Comparison of ENCODE assay signal across 1 cellular context in the genomic region with DNA sequence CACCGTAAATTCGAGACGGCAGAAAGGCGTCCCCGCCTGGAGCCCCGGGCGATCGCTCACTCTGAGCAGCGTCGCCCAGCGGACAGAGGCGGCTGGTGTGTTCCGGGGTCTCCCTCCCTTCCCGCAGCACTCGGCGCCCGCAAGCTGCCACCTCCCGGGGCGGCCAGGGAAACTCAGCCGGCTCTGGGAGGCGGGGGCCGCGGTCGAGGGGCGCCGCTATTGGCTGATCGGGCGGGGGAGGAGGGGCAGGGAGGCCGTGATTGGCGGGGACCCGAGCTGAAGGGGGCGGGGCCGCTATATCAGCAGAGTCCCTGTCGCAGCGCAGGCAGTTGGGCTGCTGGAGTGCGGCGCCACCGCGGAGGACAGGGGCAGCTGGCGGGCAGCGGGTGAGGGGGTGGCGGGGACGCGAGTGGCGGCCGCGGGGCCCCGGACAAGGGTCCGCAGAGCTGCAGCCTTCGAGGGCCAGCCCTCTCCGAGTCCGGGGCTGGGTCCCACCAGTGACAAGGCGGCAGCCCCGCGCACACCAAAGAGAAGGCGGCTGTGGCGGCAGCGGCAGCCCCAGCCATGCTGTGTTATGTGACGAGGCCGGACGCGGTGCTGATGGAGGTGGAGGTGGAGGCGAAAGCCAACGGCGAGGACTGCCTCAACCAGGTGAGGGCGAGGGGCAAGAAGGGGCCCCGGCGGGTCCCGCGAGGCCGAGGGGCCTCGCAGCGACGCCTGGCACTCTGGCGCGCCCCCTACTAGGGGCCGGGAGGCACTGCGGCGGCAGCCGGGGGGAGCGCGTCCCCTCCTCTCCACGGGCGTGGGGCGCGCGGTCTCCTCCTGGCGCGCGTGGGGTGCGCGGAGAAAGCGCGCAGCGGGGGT.
TF ChIP-seq lines count a peak whose summit lies in the region.

Gene MYLIP, plus strand, starts transcription at position 328 of the 864 bp plus-strand sequence. Its CDS starts 237 bp downstream, at position 565.

TF ChIP-seq in HepG2, 621 proteins besides CTCF, POLR2A, EP300 and RAD21 (continued from another document and continues in another):
- TF ChIP-seq WIZ (CRISPR knock-in tag; IDR thresholded peaks at IDR 0.05) (peak; percentile 76), SMAD3 (CRISPR knock-in tag; IDR thresholded peaks at IDR 0.05) (0 out of 2 replicates have a peak, but pooled peaks have one; percentile 75), ARNTL (CRISPR knock-in tag; IDR thresholded peaks at IDR 0.05) (peak; percentile 49; the same call in 1 of the 2 replicates), ZBTB10 (CRISPR knock-in tag; IDR thresholded peaks at IDR 0.05; ENCODE audit: borderline replicate concordance) (0 out of 2 replicates have a peak, but pooled peaks have one; percentile 71), POLR2G (IDR thresholded peaks at IDR 0.05; ENCODE audit: low read depth, low read length) (peak; percentile 98), ZNF775 (CRISPR knock-in tag; IDR thresholded peaks at IDR 0.05; ENCODE audit: borderline replicate concordance) (no peak), ZNF788 (CRISPR knock-in tag; IDR thresholded peaks at IDR 0.05; ENCODE audit: borderline replicate concordance) (peak; percentile 83), ZNF839 (CRISPR knock-in tag; IDR thresholded peaks at IDR 0.05; ENCODE audit: borderline replicate concordance) (no peak), ARNT2 (CRISPR knock-in tag; IDR thresholded peaks at IDR 0.05; ENCODE audit: low read depth) (peak; percentile 92), XRCC5 (optimal IDR thresholded peaks at IDR 0.05; ENCODE audit: low read length) (peak; percentile 77), ZNF44 (CRISPR knock-in tag; IDR thresholded peaks at IDR 0.05) (0 out of 2 replicates have a peak, but pooled peaks have one; percentile 20), ZNF710 (CRISPR knock-in tag; IDR thresholded peaks at IDR 0.05; ENCODE audit: borderline replicate concordance) (peak; percentile 48; the same call in 1 of the 2 replicates), ZBTB38 (CRISPR knock-in tag; IDR thresholded peaks at IDR 0.05) (peak; percentile 83), SMAD9 (CRISPR knock-in tag; IDR thresholded peaks at IDR 0.05) (peak; percentile 60; the same call in 1 of the 2 replicates), ZNF160 (CRISPR knock-in tag; IDR thresholded peaks at IDR 0.05) (peak; percentile 81), U2AF1 (optimal IDR thresholded peaks at IDR 0.05; ENCODE audit: low read depth, low read length) (no peak), EED (CRISPR knock-in tag; IDR thresholded peaks at IDR 0.05) (peak; percentile 95), AKAP8 (CRISPR knock-in tag; IDR thresholded peaks at IDR 0.05) (peak; percentile 84), YEATS4 (CRISPR knock-in tag; IDR thresholded peaks at IDR 0.05; ENCODE audit: borderline replicate concordance) (peak; percentile 80), ZNF850 (CRISPR knock-in tag; conservative IDR thresholded peaks at IDR 0.05) (peak; percentile 89; the same call in 1 of the 2 replicates), DZIP1 (CRISPR knock-in tag; IDR thresholded peaks at IDR 0.05) (no peak; the same call in 1 of the 2 replicates), ZNF792 (CRISPR knock-in tag; IDR thresholded peaks at IDR 0.05) (peak; percentile 95), MIXL1 (CRISPR knock-in tag; IDR thresholded peaks at IDR 0.05) (peak; percentile 81; the same call in 1 of the 2 replicates), GLI4 (CRISPR knock-in tag; IDR thresholded peaks at IDR 0.05; ENCODE audit: borderline replicate concordance) (0 out of 2 replicates have a peak, but pooled peaks have one; percentile 77), HNRNPLL (IDR thresholded peaks at IDR 0.05; ENCODE audit: low read depth, low read length, poor library complexity, severe bottlenecking) (peak; percentile 77), ZNF891 (CRISPR knock-in tag; IDR thresholded peaks at IDR 0.05) (peak; percentile 79; the same call in 1 of the 2 replicates), NFYB (CRISPR knock-in tag; IDR thresholded peaks at IDR 0.05) (peak; percentile 89), ZBTB7A (CRISPR knock-in tag; IDR thresholded peaks at IDR 0.05) (0 out of 2 replicates have a peak, but pooled peaks have one; percentile 65), CBX5 (CRISPR knock-in tag; IDR thresholded peaks at IDR 0.05; ENCODE audit: borderline replicate concordance) (peak; percentile 44; the same call in 1 of the 2 replicates), HNF1B (CRISPR knock-in tag; IDR thresholded peaks at IDR 0.05) (0 out of 2 replicates have a peak, but pooled peaks have one; percentile 72), ZNF816 (CRISPR knock-in tag; IDR thresholded peaks at IDR 0.05; ENCODE audit: borderline replicate concordance) (peak; percentile 76), ZNF7 (CRISPR knock-in tag; IDR thresholded peaks at IDR 0.05) (0 out of 2 replicates have a peak, but pooled peaks have one; percentile 17), TRIM22 (IDR thresholded peaks at IDR 0.05) (no peak), MED8 (CRISPR knock-in tag; IDR thresholded peaks at IDR 0.05; ENCODE audit: insufficient replicate concordance) (peak; percentile 73)
- TF ChIP-seq, protein P1, sequence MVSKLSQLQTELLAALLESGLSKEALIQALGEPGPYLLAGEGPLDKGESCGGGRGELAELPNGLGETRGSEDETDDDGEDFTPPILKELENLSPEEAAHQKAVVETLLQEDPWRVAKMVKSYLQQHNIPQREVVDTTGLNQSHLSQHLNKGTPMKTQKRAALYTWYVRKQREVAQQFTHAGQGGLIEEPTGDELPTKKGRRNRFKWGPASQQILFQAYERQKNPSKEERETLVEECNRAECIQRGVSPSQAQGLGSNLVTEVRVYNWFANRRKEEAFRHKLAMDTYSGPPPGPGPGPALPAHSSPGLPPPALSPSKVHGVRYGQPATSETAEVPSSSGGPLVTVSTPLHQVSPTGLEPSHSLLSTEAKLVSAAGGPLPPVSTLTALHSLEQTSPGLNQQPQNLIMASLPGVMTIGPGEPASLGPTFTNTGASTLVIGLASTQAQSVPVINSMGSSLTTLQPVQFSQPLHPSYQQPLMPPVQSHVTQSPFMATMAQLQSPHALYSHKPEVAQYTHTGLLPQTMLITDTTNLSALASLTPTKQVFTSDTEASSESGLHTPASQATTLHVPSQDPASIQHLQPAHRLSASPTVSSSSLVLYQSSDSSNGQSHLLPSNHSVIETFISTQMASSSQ (IDR thresholded peaks at IDR 0.05; ENCODE audit: low read depth): no peak
- TF ChIP-seq, protein P1 (CRISPR knock-in tag; IDR thresholded peaks at IDR 0.05; ENCODE audit: borderline replicate concordance): no peak
- TF ChIP-seq, protein P2, sequence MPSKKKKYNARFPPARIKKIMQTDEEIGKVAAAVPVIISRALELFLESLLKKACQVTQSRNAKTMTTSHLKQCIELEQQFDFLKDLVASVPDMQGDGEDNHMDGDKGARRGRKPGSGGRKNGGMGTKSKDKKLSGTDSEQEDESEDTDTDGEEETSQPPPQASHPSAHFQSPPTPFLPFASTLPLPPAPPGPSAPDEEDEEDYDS (CRISPR knock-in tag; IDR thresholded peaks at IDR 0.05): peak; percentile 99
- TF ChIP-seq, protein P3, sequence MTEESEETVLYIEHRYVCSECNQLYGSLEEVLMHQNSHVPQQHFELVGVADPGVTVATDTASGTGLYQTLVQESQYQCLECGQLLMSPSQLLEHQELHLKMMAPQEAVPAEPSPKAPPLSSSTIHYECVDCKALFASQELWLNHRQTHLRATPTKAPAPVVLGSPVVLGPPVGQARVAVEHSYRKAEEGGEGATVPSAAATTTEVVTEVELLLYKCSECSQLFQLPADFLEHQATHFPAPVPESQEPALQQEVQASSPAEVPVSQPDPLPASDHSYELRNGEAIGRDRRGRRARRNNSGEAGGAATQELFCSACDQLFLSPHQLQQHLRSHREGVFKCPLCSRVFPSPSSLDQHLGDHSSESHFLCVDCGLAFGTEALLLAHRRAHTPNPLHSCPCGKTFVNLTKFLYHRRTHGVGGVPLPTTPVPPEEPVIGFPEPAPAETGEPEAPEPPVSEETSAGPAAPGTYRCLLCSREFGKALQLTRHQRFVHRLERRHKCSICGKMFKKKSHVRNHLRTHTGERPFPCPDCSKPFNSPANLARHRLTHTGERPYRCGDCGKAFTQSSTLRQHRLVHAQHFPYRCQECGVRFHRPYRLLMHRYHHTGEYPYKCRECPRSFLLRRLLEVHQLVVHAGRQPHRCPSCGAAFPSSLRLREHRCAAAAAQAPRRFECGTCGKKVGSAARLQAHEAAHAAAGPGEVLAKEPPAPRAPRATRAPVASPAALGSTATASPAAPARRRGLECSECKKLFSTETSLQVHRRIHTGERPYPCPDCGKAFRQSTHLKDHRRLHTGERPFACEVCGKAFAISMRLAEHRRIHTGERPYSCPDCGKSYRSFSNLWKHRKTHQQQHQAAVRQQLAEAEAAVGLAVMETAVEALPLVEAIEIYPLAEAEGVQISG (CRISPR knock-in tag; IDR thresholded peaks at IDR 0.05): peak; percentile 82
